ENCODE assay signal across 12 cellular contexts in genomic region chr10:77351386-77351785, GRCh38.
DNase-seq lines count a peak whose midpoint lies in the region; ATAC-seq and TF ChIP-seq lines count a peak whose summit lies in the region.
"Had no signal": no experiment of that assay in that cellular context is flagged by ENCODE, and none has a peak within 500 bp of the region (broad histone marks: within the 10 kb centered on the region; RNA-seq: fewer than 3 reads in every experiment).

No MANE protein-coding gene starts in this region.

- H3K27me3 ChIP-seq in SJSA1 (replicated peaks), result no peaks in the 10 kb centered on the region
- no peaks in the 10 kb centered on the region for H3K27me3 ChIP-seq in H7 (ENCODE audit: control insufficient read depth, insufficient read depth, low read length)
- no peaks in the 10 kb centered on the region for H3K27me3 ChIP-seq in right lobe of liver

- TF ChIP-seq POLR2A in right lobe of liver (IDR thresholded peaks at IDR 0.05), result no peak

- ATAC-seq in right lobe of liver, result no peak

- intact Hi-C loops in right lobe of liver (cut with DNase I), result no loop called here

- no peaks in the 10 kb centered on the region for H3K9me3 ChIP-seq in SJSA1 (replicated peaks)
- no peaks in the 10 kb centered on the region for H3K9me3 ChIP-seq in right lobe of liver

- H3K36me3 ChIP-seq in SJSA1 (no peaks in the 10 kb centered on the region), H7 (replicated peaks; ENCODE audit: control insufficient read depth, insufficient read depth, low read length) (no peaks in the 10 kb centered on the region), right lobe of liver (no peaks in the 10 kb centered on the region)

- no peak for TF ChIP-seq CTCF in right lobe of liver (IDR thresholded peaks at IDR 0.05)

- DNase-seq in DMS53 (lab: John Stamatoyannopoulos, UW) (peak; percentile 19), DMS53 treated with DMSO at 0.1 percent for 48 hours (lab: John Stamatoyannopoulos, UW; ENCODE audit: unreplicated experiment) (no peak), SJSA1 (ENCODE audit: low read depth in 1 of 2, low spot score in 2 of 2) (peak; percentile 59 to 82), fibroblast of peridontal ligament (ENCODE audit: extremely low read depth) (peak; percentile 95), stromal cell of bone marrow (ENCODE audit: low read depth) (peak; percentile 81), H7 (no peak), NCI-H526 treated with DMSO at 0.1 percent for 48 hours (lab: John Stamatoyannopoulos, UW) (no peak), right lobe of liver (no peak)
- DNase-seq: activated CD4-positive, alpha-beta T cell treated with anti-CD3 and anti-CD28 coated beads for 4 hours; NCI-H2029 had no signal

- no peak overlapping the region for H3K4me3 ChIP-seq in SJSA1
- H3K4me3 ChIP-seq in H7 (ENCODE audit: insufficient read depth, low read depth, low read length), result no peak overlapping the region
- no peak overlapping the region for H3K4me3 ChIP-seq in right lobe of liver
- H3K4me3 ChIP-seq: skin epidermis had no signal

- H3K27ac ChIP-seq in SJSA1, result peak overlapping the region; percentile 76
- no peak overlapping the region for H3K27ac ChIP-seq in right lobe of liver
- H3K27ac ChIP-seq: 22Rv1 had no signal

- H3K4me1 ChIP-seq in SJSA1 (replicated peaks), result peaks cover 69% of the 10 kb centered on the region
- H3K4me1 ChIP-seq in right lobe of liver, result no peaks in the 10 kb centered on the region

Comparison
In these comparisons a context has a peak if more than half of its experiments do, and no peak if none do; other contexts are left out.
1. DNase-seq: peak in DMS53 (single experiment), SJSA1 (2 of 2), fibroblast of peridontal ligament (single experiment) and stromal cell of bone marrow (single experiment); none in DMS53 treated with DMSO at 0.1 percent for 48 hours (single experiment), H7 (single experiment), NCI-H526 treated with DMSO at 0.1 percent for 48 hours (single experiment) and right lobe of liver (0 of 3).